11 cellular contexts compared by ENCODE assay signal in the genomic region with DNA sequence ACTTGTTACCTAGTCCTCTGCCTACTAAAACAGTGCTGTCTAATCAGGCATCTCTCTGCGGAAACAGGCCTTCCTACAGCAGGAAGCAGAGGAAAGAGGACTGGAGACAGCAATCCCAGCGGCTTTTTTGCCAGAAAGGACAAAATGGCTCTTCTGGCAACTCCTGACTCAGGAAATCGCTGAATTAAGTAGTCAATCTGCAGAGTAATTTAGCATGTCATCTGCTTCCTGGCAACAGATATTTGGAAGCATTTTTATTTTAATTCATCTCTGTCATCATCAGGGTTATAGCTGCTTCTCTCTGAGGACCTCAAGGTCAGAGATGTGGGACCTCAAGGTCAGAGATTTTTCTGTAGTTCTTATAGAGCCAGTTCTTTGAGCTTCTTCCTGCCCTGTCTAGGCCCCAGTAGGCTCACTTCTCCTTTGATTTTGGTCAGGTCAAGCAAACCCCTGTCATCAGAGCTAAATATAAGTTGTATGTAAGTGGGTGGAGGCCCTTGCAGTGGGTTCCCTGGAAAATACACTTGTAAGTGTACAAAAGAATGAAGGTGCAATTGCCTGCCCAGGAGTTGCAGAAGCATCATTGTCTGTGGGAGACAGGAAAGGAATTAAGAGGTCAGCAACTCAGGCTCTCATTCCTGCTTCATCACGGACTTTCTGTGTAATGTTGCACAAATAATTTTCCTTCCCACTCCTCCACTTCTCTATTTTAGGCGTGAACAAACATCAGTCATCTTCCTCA.
DNase-seq lines count a peak whose midpoint lies in the region; ATAC-seq lines count a peak whose summit lies in the region.
"Had no signal": no experiment of that assay in that cellular context is flagged by ENCODE, and none has a peak within 500 bp of the region (broad histone marks: within the 10 kb centered on the region; RNA-seq: fewer than 3 reads in every experiment).

No MANE protein-coding gene starts in this region.

- no peak overlapping the region for H2BK15ac ChIP-seq in mesendoderm (replicated peaks; ENCODE audit: low read depth)

- peak; percentile 59 for ATAC-seq in left lobe of liver
- peak; percentile 36 to 49 for ATAC-seq in stimulated activated naive B cell treated with anti-CD40 and anti-IgM and Interleukin-4, amounts not matched to agents 10 μg/mL and 1 μg/mL and 100 μg/mL, for 72 hours (replicated peaks)
- ATAC-seq in stimulated activated naive CD8-positive, alpha-beta T cell treated with anti-CD3 and anti-CD28 coated beads, Interleukin-15, Interleukin-2, amounts not matched to agents 100 U/mL and 50 U/mL, for 24 hours: no peak
- no peak for ATAC-seq in stimulated activated effector memory CD8-positive, alpha-beta T cell treated with anti-CD3 and anti-CD28 coated beads, Interleukin-12 subunit alpha, Interleukin-12 subunit beta, amount 100 ng/mL, for 72 hours

- no peaks in the 10 kb centered on the region for H3K79me1 ChIP-seq in mesendoderm (ENCODE audit: low read length)

- no peak overlapping the region for H3K23ac ChIP-seq in mesendoderm (ENCODE audit: low read length)

- H3K56ac ChIP-seq in mesendoderm (ENCODE audit: low read length): no peak overlapping the region

- DNase-seq in KG1 (lab: John Stamatoyannopoulos, UW) (peak; percentile 20), cerebellum (ENCODE audit: low spot score) (peak; percentile 45), left lobe of liver (ENCODE audit: low spot score) (no peak), mesendoderm (no peak), NCI-H69 (lab: John Stamatoyannopoulos, UW) (no peak)
- no peak for DNase-seq in stimulated activated naive B cell treated with anti-CD40 and anti-IgM and Interleukin-4, amounts not matched to agents 10 μg/mL and 1 μg/mL and 100 μg/mL, for 72 hours
- no peak for DNase-seq in stimulated activated naive CD8-positive, alpha-beta T cell treated with anti-CD3 and anti-CD28 coated beads, Interleukin-15, Interleukin-2, amounts not matched to agents 100 U/mL and 50 U/mL, for 24 hours
- DNase-seq in stimulated activated effector memory CD8-positive, alpha-beta T cell treated with anti-CD3 and anti-CD28 coated beads, Interleukin-12 subunit alpha, Interleukin-12 subunit beta, amount 100 ng/mL, for 72 hours (ENCODE audit: low spot score in 2 of 2): no peak
- DNase-seq: activated T-cell treated with anti-CD3 and anti-CD28 coated beads, Interleukin-2, amount 50 U/mL, for 24 hours; NCI-H748 treated with DMSO at 0.1 percent for 48 hours had no signal

- WGBS in mesendoderm (ENCODE audit: extremely low coverage, insufficient coverage, low lambda C conversion rate): no CpG with 5 or more reads among the region's 5 CpGs

- no peak overlapping the region for H3K9ac ChIP-seq in mesendoderm (ENCODE audit: low read length)

- H3K79me2 ChIP-seq in mesendoderm (ENCODE audit: control insufficient read depth, insufficient read depth, low read length): no peaks in the 10 kb centered on the region

- H3K36me3 ChIP-seq in mesendoderm (ENCODE audit: control insufficient read depth, insufficient read depth, low read length): no peaks in the 10 kb centered on the region

- no peak overlapping the region for H3K4ac ChIP-seq in mesendoderm (ENCODE audit: low read depth, low read length)

- no peak overlapping the region for H3K27ac ChIP-seq in mesendoderm (ENCODE audit: low read depth, low read length)

- no peaks in the 10 kb centered on the region for H3K9me3 Mint-ChIP-seq in stimulated activated naive B cell treated with anti-CD40 and anti-IgM and Interleukin-4, amounts not matched to agents 10 μg/mL and 1 μg/mL and 100 μg/mL, for 72 hours
- no peaks in the 10 kb centered on the region for H3K9me3 Mint-ChIP-seq in stimulated activated effector memory CD8-positive, alpha-beta T cell treated with anti-CD3 and anti-CD28 coated beads, Interleukin-12 subunit alpha, Interleukin-12 subunit beta, amount 100 ng/mL, for 72 hours
- H3K9me3 Mint-ChIP-seq: activated T-cell treated with anti-CD3 and anti-CD28 coated beads, Interleukin-2, amount 50 U/mL, for 24 hours had no signal

- no peak overlapping the region for H3K4me3 ChIP-seq in mesendoderm (ENCODE audit: low read length)

- H3K4me1 ChIP-seq in mesendoderm (ENCODE audit: control insufficient read depth, low read depth, low read length): no peaks in the 10 kb centered on the region

- H3K4me3 Mint-ChIP-seq in stimulated activated naive B cell treated with anti-CD40 and anti-IgM and Interleukin-4, amounts not matched to agents 10 μg/mL and 1 μg/mL and 100 μg/mL, for 72 hours: no peak overlapping the region
- H3K4me3 Mint-ChIP-seq in stimulated activated effector memory CD8-positive, alpha-beta T cell treated with anti-CD3 and anti-CD28 coated beads, Interleukin-12 subunit alpha, Interleukin-12 subunit beta, amount 100 ng/mL, for 72 hours: no peak overlapping the region
- H3K4me3 Mint-ChIP-seq: activated T-cell treated with anti-CD3 and anti-CD28 coated beads, Interleukin-2, amount 50 U/mL, for 24 hours had no signal

- no peak overlapping the region for H2BK5ac ChIP-seq in mesendoderm (ENCODE audit: low read length)

- H2BK120ac ChIP-seq in mesendoderm (ENCODE audit: low read depth, low read length): no peak overlapping the region

- no peak overlapping the region for H4K5ac ChIP-seq in mesendoderm (ENCODE audit: low read length)

- no peak overlapping the region for H3K4me2 ChIP-seq in mesendoderm (ENCODE audit: low read length)

- H3K27ac Mint-ChIP-seq in stimulated activated naive B cell treated with anti-CD40 and anti-IgM and Interleukin-4, amounts not matched to agents 10 μg/mL and 1 μg/mL and 100 μg/mL, for 72 hours: no peak overlapping the region
- H3K27ac Mint-ChIP-seq in stimulated activated effector memory CD8-positive, alpha-beta T cell treated with anti-CD3 and anti-CD28 coated beads, Interleukin-12 subunit alpha, Interleukin-12 subunit beta, amount 100 ng/mL, for 72 hours: no peak overlapping the region
- H3K27ac Mint-ChIP-seq: activated T-cell treated with anti-CD3 and anti-CD28 coated beads, Interleukin-2, amount 50 U/mL, for 24 hours; progenitor cell of endocrine pancreas had no signal

- H3K4me1 Mint-ChIP-seq in stimulated activated naive B cell treated with anti-CD40 and anti-IgM and Interleukin-4, amounts not matched to agents 10 μg/mL and 1 μg/mL and 100 μg/mL, for 72 hours: peaks cover 2 to 5% of the 10 kb centered on the region in 2 donors
- H3K4me1 Mint-ChIP-seq in stimulated activated effector memory CD8-positive, alpha-beta T cell treated with anti-CD3 and anti-CD28 coated beads, Interleukin-12 subunit alpha, Interleukin-12 subunit beta, amount 100 ng/mL, for 72 hours: no peaks in the 10 kb centered on the region

- no peak overlapping the region for H3K18ac ChIP-seq in mesendoderm (ENCODE audit: low read length)

- no peaks in the 10 kb centered on the region for H3K36me3 Mint-ChIP-seq in stimulated activated naive B cell treated with anti-CD40 and anti-IgM and Interleukin-4, amounts not matched to agents 10 μg/mL and 1 μg/mL and 100 μg/mL, for 72 hours
- H3K36me3 Mint-ChIP-seq in stimulated activated effector memory CD8-positive, alpha-beta T cell treated with anti-CD3 and anti-CD28 coated beads, Interleukin-12 subunit alpha, Interleukin-12 subunit beta, amount 100 ng/mL, for 72 hours: no peaks in the 10 kb centered on the region

- no peak overlapping the region for H4K8ac ChIP-seq in mesendoderm (ENCODE audit: low read depth, low read length)

- no peaks in the 10 kb centered on the region for H3K27me3 ChIP-seq in mesendoderm (ENCODE audit: insufficient read depth, low read length, poor library complexity)

- H3K27me3 Mint-ChIP-seq in stimulated activated naive B cell treated with anti-CD40 and anti-IgM and Interleukin-4, amounts not matched to agents 10 μg/mL and 1 μg/mL and 100 μg/mL, for 72 hours: no peaks in the 10 kb centered on the region
- H3K27me3 Mint-ChIP-seq: progenitor cell of endocrine pancreas had no signal

- H2AK5ac ChIP-seq in mesendoderm (ENCODE audit: low read length): no peak overlapping the region

Comparison
In these comparisons a context has a peak if more than half of its experiments do, and no peak if none do; other contexts are left out.
1. DNase-seq: peak in KG1 (single experiment) and cerebellum (single experiment); none in left lobe of liver (single experiment), stimulated activated naive B cell treated with anti-CD40 and anti-IgM and Interleukin-4, amounts not matched to agents 10 μg/mL and 1 μg/mL and 100 μg/mL, for 72 hours (single experiment), mesendoderm (single experiment), stimulated activated naive CD8-positive, alpha-beta T cell treated with anti-CD3 and anti-CD28 coated beads, Interleukin-15, Interleukin-2, amounts not matched to agents 100 U/mL and 50 U/mL, for 24 hours (single experiment), NCI-H69 (single experiment) and stimulated activated effector memory CD8-positive, alpha-beta T cell treated with anti-CD3 and anti-CD28 coated beads, Interleukin-12 subunit alpha, Interleukin-12 subunit beta, amount 100 ng/mL, for 72 hours (0 of 2).
2. ATAC-seq: peak in left lobe of liver (single experiment) and stimulated activated naive B cell treated with anti-CD40 and anti-IgM and Interleukin-4, amounts not matched to agents 10 μg/mL and 1 μg/mL and 100 μg/mL, for 72 hours (2 of 2); none in stimulated activated naive CD8-positive, alpha-beta T cell treated with anti-CD3 and anti-CD28 coated beads, Interleukin-15, Interleukin-2, amounts not matched to agents 100 U/mL and 50 U/mL, for 24 hours (single experiment) and stimulated activated effector memory CD8-positive, alpha-beta T cell treated with anti-CD3 and anti-CD28 coated beads, Interleukin-12 subunit alpha, Interleukin-12 subunit beta, amount 100 ng/mL, for 72 hours (single experiment).